15 cellular contexts compared by ENCODE assay signal in the genomic region with DNA sequence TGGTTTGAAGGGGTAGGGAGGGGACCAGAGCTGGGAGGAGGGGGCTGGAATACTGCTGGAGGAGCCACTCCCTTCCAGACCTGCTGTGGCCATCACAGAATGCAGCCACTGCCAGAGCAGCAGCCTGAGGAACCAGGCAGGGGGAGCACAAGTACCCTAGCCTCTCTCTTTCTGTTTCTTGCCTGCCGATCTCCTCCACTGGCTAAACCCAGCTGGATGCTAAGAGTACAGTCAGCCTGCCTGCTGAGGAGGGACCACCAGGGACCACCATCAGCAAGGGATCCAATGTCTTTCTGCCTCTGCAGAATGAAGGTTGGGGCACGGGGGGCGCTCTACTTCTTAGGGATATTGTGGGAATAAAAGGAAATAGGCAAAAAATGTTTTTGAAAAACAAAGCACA. TPM values are rescaled to one million over a fixed set of nuclear protein-coding genes. Genes with fewer than 3 reads are reported as not detected.
DNase-seq lines count a peak whose midpoint lies in the region; ATAC-seq, FAIRE-seq and TF ChIP-seq lines count a peak whose summit lies in the region.
"Had no signal": no experiment of that assay in that cellular context is flagged by ENCODE, and none has a peak within 500 bp of the region (broad histone marks: within the 10 kb centered on the region; RNA-seq: fewer than 3 reads in every experiment).

No MANE protein-coding gene starts in this region.

- H3K4me3 ChIP-seq in HepG2 (replicated peaks in 1 of 3; ENCODE audit: insufficient read depth in 1 of 3, low read depth in 2 of 3, low read length in 3 of 3) (no peak overlapping the region), right lobe of liver (no peak overlapping the region), mesendoderm (ENCODE audit: low read length) (no peak overlapping the region), Peyer's patch (no peak overlapping the region)

- H3K9me3 Mint-ChIP-seq in MCF 10A (ENCODE audit: unreplicated experiment), result no peaks in the 10 kb centered on the region
- H3K9me3 Mint-ChIP-seq: activated naive CD4-positive, alpha-beta T cell treated with anti-CD3 and anti-CD28 coated beads, Interleukin-2, amount 10 ng/mL, durations not matched to agents 7 days and 5 days had no signal

- H2AK5ac ChIP-seq in mesendoderm (ENCODE audit: low read length), result no peak overlapping the region

- no peak overlapping the region for H4K5ac ChIP-seq in mesendoderm (ENCODE audit: low read length)

- H3K27me3 Mint-ChIP-seq in MCF 10A (ENCODE audit: insufficient read depth, unreplicated experiment), result no peaks in the 10 kb centered on the region
- H3K27me3 Mint-ChIP-seq: activated naive CD4-positive, alpha-beta T cell treated with anti-CD3 and anti-CD28 coated beads, Interleukin-2, amount 10 ng/mL, durations not matched to agents 7 days and 5 days had no signal

- CTCF ChIA-PET in HepG2 (lab: Yijun Ruan, JAX; ENCODE audit: low intra/inter-chr PET ratio, low total read pairs) (no interaction called here), MCF 10A (lab: Yijun Ruan, JAX) (interaction anchor here (0.7 to 1.4 kb wide), 3 partner anchors 40 to 203 kb away, joined by 3 to 4 read pairs (median 3); no protein-coding TSS in a partner anchor)

- in situ Hi-C loops in HepG2 (cut with HindIII; ENCODE audit: extremely low pct_ligation_motif_present, low pct_unique_long_range_greater_than_20kb), result no loop called here

- peaks cover 36% of the 10 kb centered on the region for H3K4me1 Mint-ChIP-seq in MCF 10A (ENCODE audit: insufficient read depth, unreplicated experiment)

- H3K9me3 ChIP-seq in HepG2 (ENCODE audit: low read length), result no peaks in the 10 kb centered on the region
- H3K9me3 ChIP-seq in right lobe of liver, result no peaks in the 10 kb centered on the region
- H3K9me3 ChIP-seq in Peyer's patch, result no peaks in the 10 kb centered on the region

- no peak overlapping the region for H3K56ac ChIP-seq in mesendoderm (ENCODE audit: low read length)

- no peak for TF ChIP-seq EP300 in HepG2 (IDR thresholded peaks at IDR 0.05; ENCODE audit: low read depth in 2 of 2, low read length in 2 of 2)
- TF ChIP-seq EP300 in HepG2 (CRISPR knock-in tag; IDR thresholded peaks at IDR 0.05; ENCODE audit: borderline replicate concordance), result no peak

- H2BK120ac ChIP-seq in mesendoderm (ENCODE audit: low read depth, low read length), result no peak overlapping the region

- no peaks in the 10 kb centered on the region for H4K20me1 ChIP-seq in HepG2 (ENCODE audit: insufficient read depth, low read length)

- H3K79me2 ChIP-seq in HepG2 (ENCODE audit: insufficient read depth, low read length) (peaks cover 34% of the 10 kb centered on the region), mesendoderm (ENCODE audit: control insufficient read depth, insufficient read depth, low read length) (no peaks in the 10 kb centered on the region)

- ATAC-seq in HepG2, result no peak
- ATAC-seq in right lobe of liver, result no peak
- no peak for ATAC-seq in HG02623 (IDR thresholded peaks at IDR 0.05; ENCODE audit: unreplicated experiment)

- no peak overlapping the region for H3K18ac ChIP-seq in mesendoderm (ENCODE audit: low read length)

- H3K4ac ChIP-seq in mesendoderm (ENCODE audit: low read depth, low read length), result no peak overlapping the region

- H3K23ac ChIP-seq in mesendoderm (ENCODE audit: low read length), result no peak overlapping the region

- H3K4me1 ChIP-seq in HepG2 (ENCODE audit: insufficient read depth, low read length) (peaks cover 86% of the 10 kb centered on the region), right lobe of liver (peaks cover 0 to 14% (median 0%) of the 10 kb centered on the region in 4 donors), mesendoderm (ENCODE audit: control insufficient read depth, low read depth, low read length) (peaks cover 3% of the 10 kb centered on the region), Peyer's patch (peaks cover 0 to 29% (median 0%) of the 10 kb centered on the region in 4 donors)

- TF ChIP-seq CTCF in HepG2 (CRISPR knock-in tag; IDR thresholded peaks at IDR 0.05), result peak; percentile 24; the same call in 1 of the 2 replicates
- no peak for TF ChIP-seq CTCF in right lobe of liver (IDR thresholded peaks at IDR 0.05)
- TF ChIP-seq CTCF in MCF 10A (IDR thresholded peaks at IDR 0.05; ENCODE audit: unreplicated experiment), result no peak
- TF ChIP-seq CTCF in Peyer's patch (IDR thresholded peaks at IDR 0.05), result no peak

- WGBS in HepG2 (ENCODE audit: low lambda C conversion rate), result 78% methylated on average over 3 of the region's 3 CpGs
- 83% methylated on average over 3 of the region's 3 CpGs for WGBS in right lobe of liver (ENCODE audit: insufficient coverage, low coverage, low lambda C conversion rate, missing lambda C conversion rate)
- no CpG with 5 or more reads among the region's 3 CpGs for WGBS in mesendoderm (ENCODE audit: extremely low coverage, insufficient coverage, low lambda C conversion rate)

- H4K8ac ChIP-seq in mesendoderm (ENCODE audit: low read depth, low read length), result no peak overlapping the region

- no peak overlapping the region for H2BK5ac ChIP-seq in mesendoderm (ENCODE audit: low read length)

- H3K27ac Mint-ChIP-seq in MCF 10A (ENCODE audit: low read depth, unreplicated experiment), result peak overlapping the region; percentile 81
- H3K27ac Mint-ChIP-seq: activated naive CD4-positive, alpha-beta T cell treated with anti-CD3 and anti-CD28 coated beads, Interleukin-2, amount 10 ng/mL, durations not matched to agents 7 days and 5 days had no signal

- no peak for DNase-seq in HepG2 (ENCODE audit: low spot score)
- DNase-seq in right lobe of liver, result no peak
- no peak for DNase-seq in MCF 10A (ENCODE audit: unreplicated experiment)
- peak; percentile 64 for DNase-seq in mesendoderm
- no peak for DNase-seq in EL
- no peak for DNase-seq in DMS114 treated with DMSO at 0.1 percent for 48 hours (lab: John Stamatoyannopoulos, UW; ENCODE audit: unreplicated experiment)
- DNase-seq in Peyer's patch, result no peak
- DNase-seq: activated CD4-positive, CD25-positive, alpha-beta regulatory T cell; activated CD8-positive, alpha-beta memory T cell treated with anti-CD3 and anti-CD28 coated beads, Interleukin-2, amount 50 U/mL, for 48 hours; activated naive CD4-positive, alpha-beta T cell treated with anti-CD3 and anti-CD28 coated beads, Interleukin-2, amount 10 ng/mL, durations not matched to agents 7 days and 5 days; kidney; NCI-H187; stimulated activated CD4-positive, alpha-beta T cell treated with anti-CD3 and anti-CD28 coated beads, Interleukin-2, amount 100 ng/mL, for 24 hours had no signal

- intact Hi-C loops in HepG2 (cut with micrococcal nuclease; ENCODE audit: unreplicated experiment), result no loop called here
- intact Hi-C loops in right lobe of liver (cut with DNase I), result no loop called here
- intact Hi-C loops in MCF 10A (cut with micrococcal nuclease), result no loop called here

- H2AFZ ChIP-seq in HepG2 (ENCODE audit: low read length), result no peak overlapping the region

- no peak for TF ChIP-seq RAD21 in HepG2 (CRISPR knock-in tag; IDR thresholded peaks at IDR 0.05)

- no peak for FAIRE-seq in HepG2 (lab: Jason Lieb, UNC)
- FAIRE-seq: kidney had no signal

- no peaks in the 10 kb centered on the region for H3K79me1 ChIP-seq in mesendoderm (ENCODE audit: low read length)

- POLR2A ChIA-PET in HepG2 (lab: Yijun Ruan, JAX), result interaction anchor here (3.2 kb wide), 1 partner anchor 16 kb away, joined by 8 read pairs; no protein-coding TSS in a partner anchor
- POLR2A ChIA-PET in MCF 10A (lab: Yijun Ruan, JAX), result interaction anchor here (1.8 to 11.8 kb wide), 5 partner anchors 15 to 176 kb away, joined by 7 to 188 read pairs (median 13); partner anchors contain the start of genes COA1 and MRPS24

- H3K27ac ChIP-seq in HepG2 (ENCODE audit: extremely low read length, insufficient read depth, low read length), result peak overlapping the region; percentile 82
- no peak overlapping the region for H3K27ac ChIP-seq in right lobe of liver
- no peak overlapping the region for H3K27ac ChIP-seq in mesendoderm (ENCODE audit: low read depth, low read length)
- H3K27ac ChIP-seq in Peyer's patch, result peak overlapping the region in 1 of 4 donors; percentile 46
- H3K27ac ChIP-seq: KMS-11 had no signal

- BruUV-seq in HepG2 (replicated peaks; lab: Mats Ljungman, UMichigan) (no TSS peak), MCF 10A (replicated peaks; lab: Mats Ljungman, UMichigan) (no TSS peak)

- H3K4me2 ChIP-seq in HepG2 (ENCODE audit: low read depth, low read length), result peak overlapping the region; percentile 87; the same call in 1 of the 2 replicates
- H3K4me2 ChIP-seq in mesendoderm (ENCODE audit: low read length), result no peak overlapping the region
- H3K4me2 ChIP-seq: KMS-11 had no signal

- H3K4me3 Mint-ChIP-seq in MCF 10A (ENCODE audit: unreplicated experiment), result no peak overlapping the region
- H3K4me3 Mint-ChIP-seq: activated naive CD4-positive, alpha-beta T cell treated with anti-CD3 and anti-CD28 coated beads, Interleukin-2, amount 10 ng/mL, durations not matched to agents 7 days and 5 days had no signal

- TF ChIP-seq POLR2A in HepG2 (IDR thresholded peaks at IDR 0.05; ENCODE audit: insufficient read depth in 1 of 2, low read depth in 2 of 2, low read length in 2 of 2), result no peak
- no peak for TF ChIP-seq POLR2A in right lobe of liver (IDR thresholded peaks at IDR 0.05)
- no peak for TF ChIP-seq POLR2A in Peyer's patch (IDR thresholded peaks at IDR 0.05)

- no peak overlapping the region for H3K9ac ChIP-seq in HepG2 (ENCODE audit: insufficient read depth, low read depth, low read length)
- no peak overlapping the region for H3K9ac ChIP-seq in mesendoderm (ENCODE audit: low read length)
- H3K9ac ChIP-seq: KMS-11 had no signal

- H3K27me3 ChIP-seq in HepG2 (ENCODE audit: control insufficient read depth in 1 of 2, insufficient read depth in 2 of 2, low read length in 2 of 2) (no peaks in the 10 kb centered on the region; a peak in 1 of 5 replicates), right lobe of liver (no peaks in the 10 kb centered on the region), mesendoderm (ENCODE audit: insufficient read depth, low read length, poor library complexity) (peaks cover 2% of the 10 kb centered on the region), Peyer's patch (no peaks in the 10 kb centered on the region)

- H3K36me3 Mint-ChIP-seq in MCF 10A (ENCODE audit: insufficient read depth, unreplicated experiment), result peaks cover 13% of the 10 kb centered on the region

- H3K36me3 ChIP-seq in HepG2 (replicated peaks in 1 of 2; ENCODE audit: control insufficient read depth in 1 of 2, insufficient read depth in 2 of 2, low read length in 2 of 2) (no peaks in the 10 kb centered on the region), right lobe of liver (no peaks in the 10 kb centered on the region), mesendoderm (ENCODE audit: control insufficient read depth, insufficient read depth, low read length) (no peaks in the 10 kb centered on the region), Peyer's patch (no peaks in the 10 kb centered on the region)

- no peak overlapping the region for H2BK15ac ChIP-seq in mesendoderm (replicated peaks; ENCODE audit: low read depth)

RNA-seq across cellular contexts. Expression of gene BLVRA, which starts 4.7 kb away (rescaled TPM):
- 64.2 and 95.5 TPM in 2 replicates for total RNA-seq in HepG2 (2016; rRNA removed; fragmentation: Illumina TruSeq; extraction: Trizol)
- total RNA-seq in HepG2 (2016; cell fraction: cytosol; rRNA removed; fragmentation: Illumina TruSeq; extraction: Trizol; ENCODE audit: low read depth), result 21.9 and 23.4 TPM in 2 replicates
- total RNA-seq in HepG2 (2016; cell fraction: insoluble cytoplasmic fraction; rRNA removed; fragmentation: Illumina TruSeq; extraction: Trizol), result 67.8 and 102 TPM in 2 replicates
- 20.5 and 21.4 TPM in 2 replicates for total RNA-seq in HepG2 (2016; cell fraction: membrane; rRNA removed; fragmentation: Illumina TruSeq; extraction: Trizol)
- 27.3 and 29.0 TPM in 2 replicates for total RNA-seq in HepG2 (2016; cell fraction: nucleus; rRNA removed; fragmentation: Illumina TruSeq; extraction: Trizol)
- 34.5 and 39.2 TPM in 2 replicates for polyA plus RNA-seq in HepG2 (2011; rRNA removed)
- 47.8 and 49.9 TPM in 2 replicates for polyA plus RNA-seq in HepG2 (2011; cell fraction: cytosol; rRNA removed)
- polyA plus RNA-seq in HepG2 (2011; cell fraction: nucleus; rRNA removed), result 12.4 and 14.9 TPM in 2 replicates
- polyA plus RNA-seq in HepG2 (2012), result 44.0 and 55.0 TPM in 2 replicates
- 24.0 and 27.8 TPM in 2 replicates for polyA plus RNA-seq in HepG2 (2016; cell fraction: cytosol; fragmentation: Illumina TruSeq; extraction: Trizol; ENCODE audit: low read depth)
- polyA plus RNA-seq in HepG2 (2016; cell fraction: insoluble cytoplasmic fraction; fragmentation: Illumina TruSeq; extraction: Trizol; ENCODE audit: low read depth), result 114 and 128 TPM in 2 replicates
- polyA plus RNA-seq in HepG2 (2016; cell fraction: membrane; fragmentation: Illumina TruSeq; extraction: Trizol; ENCODE audit: low read depth), result 19.9 and 21.4 TPM in 2 replicates
- polyA plus RNA-seq in HepG2 (2016; cell fraction: nucleus; fragmentation: Illumina TruSeq; extraction: Trizol; ENCODE audit: insufficient read depth, low read depth), result 45.1 and 49.9 TPM in 2 replicates
- 29.9 and 40.1 TPM in 2 replicates for polyA minus RNA-seq in HepG2 (2011; rRNA and poly(A)+ RNA removed; ENCODE audit: low replicate concordance)
- polyA minus RNA-seq in HepG2 (2011; cell fraction: cytosol; rRNA and poly(A)+ RNA removed), result 17.3 and 18.1 TPM in 2 replicates
- polyA minus RNA-seq in HepG2 (2011; cell fraction: nucleus; rRNA and poly(A)+ RNA removed), result 9.5 and 12.1 TPM in 2 replicates
- 10 to 100 TPM in 1 of 6 experiments, 1 to 10 TPM in 5; 3.1 to 14.7 (median 5.6) TPM for total RNA-seq in right lobe of liver
- 41.2 and 46.0 TPM in 2 replicates for total RNA-seq in MCF 10A (2022)
- 19.1 TPM for polyA plus RNA-seq in mesendoderm (2013, experiment 1 of 2)
- 17.7 TPM for polyA plus RNA-seq in mesendoderm (2013, experiment 2 of 2)
- 10 to 100 TPM in 3 of 4 donors, 1 to 10 TPM in 1; 2.8 to 38.8 (median 11.5) TPM for total RNA-seq in Peyer's patch

RNA-seq across cellular contexts. Expression of gene COA1, which starts 33.9 kb away (rescaled TPM):
- total RNA-seq in HepG2 (2016; rRNA removed; fragmentation: Illumina TruSeq; extraction: Trizol) (65.7 and 73.8 TPM in 2 replicates), right lobe of liver (10 to 100 TPM; 15.8 to 35.6 (median 19.9) TPM), MCF 10A (2022) (65.5 and 68.5 TPM in 2 replicates), Peyer's patch (10 to 100 TPM; 34.0 to 84.2 (median 54.4) TPM)
- total RNA-seq in HepG2 (2016; cell fraction: cytosol; rRNA removed; fragmentation: Illumina TruSeq; extraction: Trizol; ENCODE audit: low read depth), result 55.7 and 58.2 TPM in 2 replicates
- total RNA-seq in HepG2 (2016; cell fraction: insoluble cytoplasmic fraction; rRNA removed; fragmentation: Illumina TruSeq; extraction: Trizol), result 70.5 and 77.2 TPM in 2 replicates
- 72.3 and 77.3 TPM in 2 replicates for total RNA-seq in HepG2 (2016; cell fraction: membrane; rRNA removed; fragmentation: Illumina TruSeq; extraction: Trizol)
- 76.7 and 96.2 TPM in 2 replicates for total RNA-seq in HepG2 (2016; cell fraction: nucleus; rRNA removed; fragmentation: Illumina TruSeq; extraction: Trizol)
- 32.1 and 33.2 TPM in 2 replicates for polyA plus RNA-seq in HepG2 (2011; rRNA removed)
- polyA plus RNA-seq in HepG2 (2011; cell fraction: cytosol; rRNA removed), result 26.3 and 35.6 TPM in 2 replicates
- 25.4 and 32.3 TPM in 2 replicates for polyA plus RNA-seq in HepG2 (2011; cell fraction: nucleus; rRNA removed)
- 50.0 and 53.2 TPM in 2 replicates for polyA plus RNA-seq in HepG2 (2012)
- 44.5 and 61.1 TPM in 2 replicates for polyA plus RNA-seq in HepG2 (2016; cell fraction: cytosol; fragmentation: Illumina TruSeq; extraction: Trizol; ENCODE audit: low read depth)
- 79.5 and 94.9 TPM in 2 replicates for polyA plus RNA-seq in HepG2 (2016; cell fraction: insoluble cytoplasmic fraction; fragmentation: Illumina TruSeq; extraction: Trizol; ENCODE audit: low read depth)
- polyA plus RNA-seq in HepG2 (2016; cell fraction: membrane; fragmentation: Illumina TruSeq; extraction: Trizol; ENCODE audit: low read depth), result 74.5 and 82.3 TPM in 2 replicates
- polyA plus RNA-seq in HepG2 (2016; cell fraction: nucleus; fragmentation: Illumina TruSeq; extraction: Trizol; ENCODE audit: insufficient read depth, low read depth), result 75.3 and 81.4 TPM in 2 replicates
- 53.0 and 124 TPM in 2 replicates for polyA minus RNA-seq in HepG2 (2011; rRNA and poly(A)+ RNA removed; ENCODE audit: low replicate concordance)
- 14.2 and 15.8 TPM in 2 replicates for polyA minus RNA-seq in HepG2 (2011; cell fraction: cytosol; rRNA and poly(A)+ RNA removed)
- 105 and 106 TPM in 2 replicates for polyA minus RNA-seq in HepG2 (2011; cell fraction: nucleus; rRNA and poly(A)+ RNA removed)
- 129 TPM for polyA plus RNA-seq in mesendoderm (2013, experiment 1 of 2)
- 132 TPM for polyA plus RNA-seq in mesendoderm (2013, experiment 2 of 2)
